13 cellular contexts compared by ENCODE assay signal in the genomic region with DNA sequence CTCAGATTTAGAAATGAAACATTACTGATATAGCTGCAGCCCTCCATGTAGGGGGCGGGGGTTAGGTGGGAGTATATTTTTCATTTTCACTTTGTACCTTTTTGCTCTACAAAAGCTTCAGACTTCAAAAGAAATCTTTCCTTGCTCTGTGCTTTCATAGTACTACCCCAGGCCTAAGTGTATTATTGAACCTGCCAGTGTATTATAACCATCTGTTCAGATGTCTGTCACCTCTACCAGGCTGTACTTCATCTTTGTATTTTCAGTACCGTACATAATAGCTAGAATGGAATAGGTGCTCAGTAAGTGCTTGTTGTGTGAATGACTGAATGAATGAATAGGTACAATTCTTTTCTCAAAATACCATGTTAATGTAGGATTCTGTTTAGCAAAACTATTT. TPM values are rescaled to one million over a fixed set of nuclear protein-coding genes. Genes with fewer than 3 reads are reported as not detected.
DNase-seq lines count a peak whose midpoint lies in the region; ATAC-seq lines count a peak whose summit lies in the region.
"Had no signal": no experiment of that assay in that cellular context is flagged by ENCODE, and none has a peak within 500 bp of the region (broad histone marks: within the 10 kb centered on the region; RNA-seq: fewer than 3 reads in every experiment).

No MANE protein-coding gene starts in this region.

- no peak overlapping the region for H3K27ac Mint-ChIP-seq in activated T-cell treated with anti-CD3 and anti-CD28 coated beads, Interleukin-2, amount 50 U/mL, for 24 hours

- H3K27me3 Mint-ChIP-seq in activated T-cell treated with anti-CD3 and anti-CD28 coated beads, Interleukin-2, amount 50 U/mL, for 4 hours (ENCODE audit: low read depth), result no peaks in the 10 kb centered on the region
- H3K27me3 Mint-ChIP-seq in activated T-cell treated with anti-CD3 and anti-CD28 coated beads, Interleukin-2, amount 50 U/mL, for 24 hours, result no peaks in the 10 kb centered on the region

- ATAC-seq in activated T-cell treated with anti-CD3 and anti-CD28 coated beads, Interleukin-2, amount 50 U/mL, for 4 hours, result peak; percentile 27 to 66
- ATAC-seq in HG02610 (IDR thresholded peaks at IDR 0.05; ENCODE audit: unreplicated experiment), result no peak
- ATAC-seq: GM12878 had no signal

- H3K36me3 Mint-ChIP-seq in activated T-cell treated with anti-CD3 and anti-CD28 coated beads, Interleukin-2, amount 50 U/mL, for 4 hours (ENCODE audit: insufficient read depth), result peaks cover 28% of the 10 kb centered on the region
- peaks cover 73% of the 10 kb centered on the region for H3K36me3 Mint-ChIP-seq in activated T-cell treated with anti-CD3 and anti-CD28 coated beads, Interleukin-2, amount 50 U/mL, for 24 hours (ENCODE audit: low read depth)

- no peak overlapping the region for H3K4me3 Mint-ChIP-seq in activated T-cell treated with anti-CD3 and anti-CD28 coated beads, Interleukin-2, amount 50 U/mL, for 4 hours
- H3K4me3 Mint-ChIP-seq in activated T-cell treated with anti-CD3 and anti-CD28 coated beads, Interleukin-2, amount 50 U/mL, for 24 hours, result no peak overlapping the region

- DNase-seq in activated T-cell treated with anti-CD3 and anti-CD28 coated beads, Interleukin-2, amount 50 U/mL, for 4 hours, result no peak
- no peak for DNase-seq in activated T-cell treated with anti-CD3 and anti-CD28 coated beads, Interleukin-2, amount 50 U/mL, for 24 hours
- peak; percentile 89 for DNase-seq in NCI-H2171 treated with DMSO at 0.1 percent for 48 hours (lab: John Stamatoyannopoulos, UW)
- DNase-seq in cerebellar cortex (ENCODE audit: low spot score), result peak; percentile 34
- DNase-seq in HT-29 (ENCODE audit: low spot score), result no peak
- no peak for DNase-seq in AG08396 (ENCODE audit: low spot score)
- no peak for DNase-seq in stimulated activated CD4-positive, alpha-beta T cell treated with anti-CD3 and anti-CD28 coated beads, Interleukin-1b, Interleukin-23, amount 100 ng/mL, for 48 hours
- DNase-seq: NCI-H1048, NCI-H187 treated with DMSO at 0.1 percent for 48 hours, NCI-H526, PC-9 had no signal

- H3K9me3 Mint-ChIP-seq in activated T-cell treated with anti-CD3 and anti-CD28 coated beads, Interleukin-2, amount 50 U/mL, for 4 hours, result no peaks in the 10 kb centered on the region
- H3K9me3 Mint-ChIP-seq in activated T-cell treated with anti-CD3 and anti-CD28 coated beads, Interleukin-2, amount 50 U/mL, for 24 hours, result no peaks in the 10 kb centered on the region

- H3K4me1 Mint-ChIP-seq in activated T-cell treated with anti-CD3 and anti-CD28 coated beads, Interleukin-2, amount 50 U/mL, for 4 hours (ENCODE audit: low read depth), result peaks cover 3% of the 10 kb centered on the region
- H3K4me1 Mint-ChIP-seq in activated T-cell treated with anti-CD3 and anti-CD28 coated beads, Interleukin-2, amount 50 U/mL, for 24 hours (ENCODE audit: low read depth), result peaks cover 35% of the 10 kb centered on the region

RNA-seq across cellular contexts. Expression of a gene that starts 43.0 kb away (rescaled TPM):
- 10 to 100 TPM; 23.2 to 26.0 (median 23.6) TPM for total RNA-seq in activated T-cell treated with anti-CD3 and anti-CD28 coated beads, Interleukin-2, amount 50 U/mL, for 4 hours
- 9.5 and 9.8 TPM in 2 replicates for total RNA-seq in HT-29 (2014; rRNA removed; shearing (Covaris generic))

Comparison
In these comparisons a context has a peak if more than half of its experiments do, and no peak if none do; other contexts are left out.
1. DNase-seq: peak in NCI-H2171 treated with DMSO at 0.1 percent for 48 hours (single experiment) and cerebellar cortex (single experiment); none in activated T-cell treated with anti-CD3 and anti-CD28 coated beads, Interleukin-2, amount 50 U/mL, for 4 hours (single experiment), activated T-cell treated with anti-CD3 and anti-CD28 coated beads, Interleukin-2, amount 50 U/mL, for 24 hours (single experiment), HT-29 (single experiment), AG08396 (single experiment) and stimulated activated CD4-positive, alpha-beta T cell treated with anti-CD3 and anti-CD28 coated beads, Interleukin-1b, Interleukin-23, amount 100 ng/mL, for 48 hours (single experiment).